Comparison of ENCODE assay signal across 13 cellular contexts in genomic region chr2:46200100-46200690, GRCh38.
DNase-seq lines count a peak whose midpoint lies in the region; ATAC-seq and TF ChIP-seq lines count a peak whose summit lies in the region.
"Had no signal": no experiment of that assay in that cellular context is flagged by ENCODE, and none has a peak within 500 bp of the region (broad histone marks: within the 10 kb centered on the region; RNA-seq: fewer than 3 reads in every experiment).

No MANE protein-coding gene starts in this region.

- no peak for TF ChIP-seq POLR2A in gastroesophageal sphincter (IDR thresholded peaks at IDR 0.05)

- no peak overlapping the region for H3K4me3 Mint-ChIP-seq in activated naive CD4-positive, alpha-beta T cell treated with anti-CD3 and anti-CD28 coated beads for 36 hours
- no peak overlapping the region for H3K4me3 Mint-ChIP-seq in activated CD8-positive, alpha-beta T cell treated with anti-CD3 and anti-CD28 coated beads for 36 hours
- no peak overlapping the region for H3K4me3 Mint-ChIP-seq in stimulated activated memory B cell treated with anti-CD40 and anti-IgM and Interleukin-4, amounts not matched to agents 10 μg/mL and 1 μg/mL and 100 μg/mL, for 72 hours
- H3K4me3 Mint-ChIP-seq: WTC11 had no signal

- H3K36me3 Mint-ChIP-seq in activated naive CD4-positive, alpha-beta T cell treated with anti-CD3 and anti-CD28 coated beads for 36 hours (ENCODE audit: low read depth), result no peaks in the 10 kb centered on the region
- no peaks in the 10 kb centered on the region for H3K36me3 Mint-ChIP-seq in activated CD8-positive, alpha-beta T cell treated with anti-CD3 and anti-CD28 coated beads for 36 hours (ENCODE audit: low read depth)
- no peaks in the 10 kb centered on the region for H3K36me3 Mint-ChIP-seq in stimulated activated memory B cell treated with anti-CD40 and anti-IgM and Interleukin-4, amounts not matched to agents 10 μg/mL and 1 μg/mL and 100 μg/mL, for 72 hours

- H3K27me3 ChIP-seq in gastroesophageal sphincter, result no peaks in the 10 kb centered on the region

- no peaks in the 10 kb centered on the region for H3K27me3 Mint-ChIP-seq in activated naive CD4-positive, alpha-beta T cell treated with anti-CD3 and anti-CD28 coated beads for 36 hours (ENCODE audit: low read depth)
- H3K27me3 Mint-ChIP-seq in activated CD8-positive, alpha-beta T cell treated with anti-CD3 and anti-CD28 coated beads for 36 hours, result peaks cover 1% of the 10 kb centered on the region
- H3K27me3 Mint-ChIP-seq in stimulated activated memory B cell treated with anti-CD40 and anti-IgM and Interleukin-4, amounts not matched to agents 10 μg/mL and 1 μg/mL and 100 μg/mL, for 72 hours, result no peaks in the 10 kb centered on the region

- H3K4me1 ChIP-seq in gastroesophageal sphincter, result no peaks in the 10 kb centered on the region

- H3K27ac Mint-ChIP-seq in activated naive CD4-positive, alpha-beta T cell treated with anti-CD3 and anti-CD28 coated beads for 36 hours, result peak overlapping the region; percentile 16
- H3K27ac Mint-ChIP-seq in activated CD8-positive, alpha-beta T cell treated with anti-CD3 and anti-CD28 coated beads for 36 hours, result peak overlapping the region; percentile 51
- no peak overlapping the region for H3K27ac Mint-ChIP-seq in stimulated activated memory B cell treated with anti-CD40 and anti-IgM and Interleukin-4, amounts not matched to agents 10 μg/mL and 1 μg/mL and 100 μg/mL, for 72 hours
- H3K27ac Mint-ChIP-seq: WTC11 had no signal

- no peak for TF ChIP-seq CTCF in activated CD8-positive, alpha-beta T cell treated with anti-CD3 and anti-CD28 coated beads for 36 hours (IDR thresholded peaks at IDR 0.05)
- TF ChIP-seq CTCF in gastroesophageal sphincter (IDR thresholded peaks at IDR 0.05), result no peak

- CTCF ChIA-PET in activated naive CD4-positive, alpha-beta T cell treated with anti-CD3 and anti-CD28 coated beads for 36 hours (lab: Charles Lee), result interaction anchor here (0.6 to 1.0 kb wide), 2 partner anchors 9 to 163 kb away, joined by 3 read pairs; no protein-coding TSS in a partner anchor
- CTCF ChIA-PET in activated CD8-positive, alpha-beta T cell treated with anti-CD3 and anti-CD28 coated beads for 36 hours (lab: Charles Lee), result interaction anchor here (1.2 kb wide), 1 partner anchor 22 kb away, joined by 3 read pairs; no protein-coding TSS in a partner anchor

- no peak for TF ChIP-seq EP300 in gastroesophageal sphincter (IDR thresholded peaks at IDR 0.05)

- DNase-seq in activated naive CD4-positive, alpha-beta T cell treated with anti-CD3 and anti-CD28 coated beads for 36 hours, result peak; percentile 32
- DNase-seq in activated naive CD4-positive, alpha-beta T cell treated with Interleukin-2 at 50 U/mL for 16 hours, result no peak
- DNase-seq in activated CD8-positive, alpha-beta T cell treated with anti-CD3 and anti-CD28 coated beads for 36 hours, result no peak
- peak; percentile 34 for DNase-seq in iris pigment epithelial cell (ENCODE audit: low read depth)
- no peak for DNase-seq in stimulated activated CD4-positive, alpha-beta T cell treated with anti-CD3 and anti-CD28 coated beads, Interleukin-4, amount 100 ng/mL, for 4 hours
- DNase-seq in AG08396 (ENCODE audit: low spot score), result no peak
- DNase-seq: NCI-H345 had no signal

- POLR2A ChIA-PET in activated CD8-positive, alpha-beta T cell treated with anti-CD3 and anti-CD28 coated beads for 36 hours (lab: Charles Lee), result no interaction called here

- H3K4me3 ChIP-seq in gastroesophageal sphincter, result no peak overlapping the region
- H3K4me3 ChIP-seq: smooth muscle cell, thoracic aorta had no signal

- peak overlapping the region in 1 of 4 donors; percentile 26 for H3K27ac ChIP-seq in gastroesophageal sphincter
- H3K27ac ChIP-seq: epithelial cell of prostate had no signal

- intact Hi-C loops in activated naive CD4-positive, alpha-beta T cell treated with anti-CD3 and anti-CD28 coated beads for 36 hours (cut with micrococcal nuclease), result no loop called here
- intact Hi-C loops in activated CD8-positive, alpha-beta T cell treated with anti-CD3 and anti-CD28 coated beads for 36 hours (cut with micrococcal nuclease), result no loop called here

- ATAC-seq in activated CD8-positive, alpha-beta T cell treated with anti-CD3 and anti-CD28 coated beads for 36 hours, result peak; percentile 45
- peak; percentile 6 for ATAC-seq in stimulated activated memory B cell treated with anti-CD40 and anti-IgM and Interleukin-4, amounts not matched to agents 10 μg/mL and 1 μg/mL and 100 μg/mL, for 72 hours
- ATAC-seq in gastroesophageal sphincter, result no peak
- ATAC-seq: WTC11 had no signal

- H3K4me1 Mint-ChIP-seq in activated naive CD4-positive, alpha-beta T cell treated with anti-CD3 and anti-CD28 coated beads for 36 hours (ENCODE audit: low read depth), result peaks cover 17% of the 10 kb centered on the region
- H3K4me1 Mint-ChIP-seq in activated CD8-positive, alpha-beta T cell treated with anti-CD3 and anti-CD28 coated beads for 36 hours (ENCODE audit: low read depth), result peaks cover 29% of the 10 kb centered on the region
- H3K4me1 Mint-ChIP-seq in stimulated activated memory B cell treated with anti-CD40 and anti-IgM and Interleukin-4, amounts not matched to agents 10 μg/mL and 1 μg/mL and 100 μg/mL, for 72 hours, result no peaks in the 10 kb centered on the region

- no peaks in the 10 kb centered on the region for H3K36me3 ChIP-seq in gastroesophageal sphincter
- H3K36me3 ChIP-seq: thoracic aorta had no signal

- H3K9me3 Mint-ChIP-seq in activated naive CD4-positive, alpha-beta T cell treated with anti-CD3 and anti-CD28 coated beads for 36 hours, result peaks cover 3% of the 10 kb centered on the region
- no peaks in the 10 kb centered on the region for H3K9me3 Mint-ChIP-seq in activated CD8-positive, alpha-beta T cell treated with anti-CD3 and anti-CD28 coated beads for 36 hours
- H3K9me3 Mint-ChIP-seq in stimulated activated memory B cell treated with anti-CD40 and anti-IgM and Interleukin-4, amounts not matched to agents 10 μg/mL and 1 μg/mL and 100 μg/mL, for 72 hours, result peaks cover 7% of the 10 kb centered on the region

- 33 to 83% methylated on average over 1 of the region's 1 CpG for WGBS in gastroesophageal sphincter (ENCODE audit: low coverage in 1 of 2), 2 donors

- no peaks in the 10 kb centered on the region for H3K9me3 ChIP-seq in gastroesophageal sphincter
- H3K9me3 ChIP-seq: thoracic aorta had no signal

Comparison
In these comparisons a context has a peak if more than half of its experiments do, and no peak if none do; other contexts are left out.
1. DNase-seq: peak in activated naive CD4-positive, alpha-beta T cell treated with anti-CD3 and anti-CD28 coated beads for 36 hours (single experiment) and iris pigment epithelial cell (single experiment); none in activated naive CD4-positive, alpha-beta T cell treated with Interleukin-2 at 50 U/mL for 16 hours (single experiment), activated CD8-positive, alpha-beta T cell treated with anti-CD3 and anti-CD28 coated beads for 36 hours (single experiment), stimulated activated CD4-positive, alpha-beta T cell treated with anti-CD3 and anti-CD28 coated beads, Interleukin-4, amount 100 ng/mL, for 4 hours (0 of 2) and AG08396 (single experiment).